20 cellular contexts compared by ENCODE assay signal in the genomic region with DNA sequence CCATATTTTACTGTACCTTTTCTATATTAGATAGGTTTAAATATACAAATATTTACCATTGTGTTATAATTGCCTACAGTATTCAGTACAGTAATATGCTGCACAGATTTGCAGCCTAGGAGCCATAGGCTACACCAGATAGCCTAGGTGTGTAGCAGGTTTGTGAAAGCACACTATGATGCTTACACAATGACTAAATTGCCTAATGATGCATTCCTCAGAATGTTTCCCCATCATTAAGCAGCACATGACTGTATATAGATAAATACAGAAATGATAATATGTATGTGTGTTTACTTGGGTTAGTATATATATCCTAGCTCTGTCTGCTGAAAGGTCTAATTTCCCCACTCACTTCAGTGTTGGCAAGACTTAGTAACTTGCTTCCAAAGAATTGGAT.
A peak's percentile ranks its signal among the peaks of the same experiment; 100 is the strongest.
DNase-seq lines count a peak whose midpoint lies in the region; ATAC-seq and TF ChIP-seq lines count a peak whose summit lies in the region.
"Had no signal": no experiment of that assay in that cellular context is flagged by ENCODE, and none has a peak within 500 bp of the region (broad histone marks: within the 10 kb centered on the region; RNA-seq: fewer than 3 reads in every experiment).

No MANE protein-coding gene starts in this region.

- no peak overlapping the region for H3K9ac ChIP-seq in mammary epithelial cell (ENCODE audit: insufficient read depth, low read length)
- H3K9ac ChIP-seq: BLaER1 treated with 17β-estradiol and CSF1 and Interleukin-3, amounts not matched to agents 10 nM and 100 nM had no signal

- intact Hi-C loops in MCF 10A (cut with micrococcal nuclease) (no loop called here), mammary epithelial cell (cut with micrococcal nuclease) (no loop called here), vagina (cut with DNase I) (no loop called here)

- H3K9me3 ChIP-seq in mammary epithelial cell (replicated peaks; ENCODE audit: insufficient read depth, low read length), result no peaks in the 10 kb centered on the region
- H3K9me3 ChIP-seq in vagina, result no peaks in the 10 kb centered on the region
- H3K9me3 ChIP-seq: A549, Caco-2 had no signal

- H3K27me3 ChIP-seq in mammary epithelial cell (ENCODE audit: insufficient read depth, low read length) (no peaks in the 10 kb centered on the region), vagina (no peaks in the 10 kb centered on the region)
- H3K27me3 ChIP-seq: BLaER1 treated with 17β-estradiol and CSF1 and Interleukin-3, amounts not matched to agents 10 nM and 100 nM had no signal

- CTCF ChIA-PET in MCF 10A (lab: Yijun Ruan, JAX) (interaction anchor here (0.5 kb wide), 1 partner anchor 678 kb away, joined by 3 read pairs; no protein-coding TSS in a partner anchor), mammary epithelial cell (lab: Charles Lee; ENCODE audit: low non-redundant PET) (no interaction called here)

- TF ChIP-seq CTCF in MCF 10A (IDR thresholded peaks at IDR 0.05; ENCODE audit: unreplicated experiment) (no peak), mammary epithelial cell (conservative IDR thresholded peaks at IDR 0.05 in 1 of 2, IDR thresholded peaks at IDR 0.05 in 1 of 2; ENCODE audit: extremely low read depth in 1 of 2, insufficient read depth in 1 of 2, low read depth in 1 of 2, low read length in 2 of 2) (no peak), epithelial cell of esophagus (IDR thresholded peaks at IDR 0.05; ENCODE audit: insufficient read depth, low read depth, low read length, missing control alignments) (no peak), type B pancreatic cell (conservative IDR thresholded peaks at IDR 0.05) (no peak), vagina (IDR thresholded peaks at IDR 0.05) (no peak)

- H3K27me3 Mint-ChIP-seq in MCF 10A (ENCODE audit: insufficient read depth, unreplicated experiment) (peaks cover 55% of the 10 kb centered on the region), type B pancreatic cell (peaks cover 2% of the 10 kb centered on the region)

- H2AFZ ChIP-seq in mammary epithelial cell (ENCODE audit: low read depth, low read length), result no peak overlapping the region

- H3K4me1 Mint-ChIP-seq in MCF 10A (ENCODE audit: insufficient read depth, unreplicated experiment) (no peaks in the 10 kb centered on the region), type B pancreatic cell (ENCODE audit: unreplicated experiment) (no peaks in the 10 kb centered on the region)

- H3K79me2 ChIP-seq in mammary epithelial cell (ENCODE audit: insufficient read depth, low read length), result no peaks in the 10 kb centered on the region

- no peak for ATAC-seq in HG02981 (IDR thresholded peaks at IDR 0.05; ENCODE audit: unreplicated experiment)
- ATAC-seq: A549; CD8-positive, alpha-beta T cell had no signal

- no peak overlapping the region for H3K4me3 Mint-ChIP-seq in MCF 10A (ENCODE audit: unreplicated experiment)
- H3K4me3 Mint-ChIP-seq in type B pancreatic cell, result no peak overlapping the region
- H3K4me3 Mint-ChIP-seq: B cell; CD4-positive, alpha-beta T cell; CD8-positive, alpha-beta T cell had no signal

- H3K4me2 ChIP-seq in mammary epithelial cell (ENCODE audit: insufficient read depth, low read depth, low read length), result no peak overlapping the region
- H3K4me2 ChIP-seq: A549; BLaER1 treated with 17β-estradiol and CSF1 and Interleukin-3, amounts not matched to agents 10 nM and 100 nM had no signal

- TF ChIP-seq POLR2A in vagina (IDR thresholded peaks at IDR 0.05), result no peak

- BruUV-seq in MCF 10A (replicated peaks; lab: Mats Ljungman, UMichigan) (no TSS peak), mammary epithelial cell (replicated peaks; lab: Mats Ljungman, UMichigan) (no TSS peak)

- POLR2A ChIA-PET in MCF 10A (lab: Yijun Ruan, JAX), result interaction anchor here (1.2 kb wide), 1 partner anchor 18 kb away, joined by 3 read pairs; no protein-coding TSS in a partner anchor

- H3K36me3 ChIP-seq in mammary epithelial cell (ENCODE audit: insufficient read depth, low read length), result no peaks in the 10 kb centered on the region
- no peaks in the 10 kb centered on the region for H3K36me3 ChIP-seq in vagina
- H3K36me3 ChIP-seq: BLaER1 treated with 17β-estradiol and CSF1 and Interleukin-3, amounts not matched to agents 10 nM and 100 nM had no signal

- no peaks in the 10 kb centered on the region for H3K4me1 ChIP-seq in mammary epithelial cell (ENCODE audit: insufficient read depth, low read length)
- no peaks in the 10 kb centered on the region for H3K4me1 ChIP-seq in vagina
- H3K4me1 ChIP-seq: A549; BLaER1 treated with 17β-estradiol and CSF1 and Interleukin-3, amounts not matched to agents 10 nM and 100 nM; Caco-2 had no signal

- dilution Hi-C loops in mammary epithelial cell (cut with HindIII; ENCODE audit: low sequenced_read_pairs), result no loop called here

- H3K27ac Mint-ChIP-seq in MCF 10A (ENCODE audit: low read depth, unreplicated experiment) (no peak overlapping the region), type B pancreatic cell (peak overlapping the region; percentile 57)
- H3K27ac Mint-ChIP-seq: B cell; CD4-positive, alpha-beta T cell; CD8-positive, alpha-beta T cell had no signal

- H3K27ac ChIP-seq in mammary epithelial cell (ENCODE audit: insufficient read depth, low read depth, low read length) (no peak overlapping the region), vagina (no peak overlapping the region)
- H3K27ac ChIP-seq: 22Rv1; A549; BLaER1 treated with 17β-estradiol and CSF1 and Interleukin-3, amounts not matched to agents 10 nM and 100 nM; C4-2B had no signal

- H3K9me3 Mint-ChIP-seq in MCF 10A (ENCODE audit: unreplicated experiment) (peaks cover 6% of the 10 kb centered on the region), type B pancreatic cell (no peaks in the 10 kb centered on the region)
- H3K9me3 Mint-ChIP-seq: CD4-positive, alpha-beta T cell had no signal

- DNase-seq in MCF 10A (ENCODE audit: unreplicated experiment), result peak; percentile 8
- DNase-seq in mammary epithelial cell, result no peak
- DNase-seq in amniotic epithelial cell (ENCODE audit: low read depth), result peak; percentile 44
- peak; percentile 76 for DNase-seq in epithelial cell of esophagus (ENCODE audit: low read depth)
- DNase-seq in type B pancreatic cell (ENCODE audit: extremely low spot score, unreplicated experiment), result no peak
- no peak for DNase-seq in HCEC 1CT
- no peak for DNase-seq in vagina (ENCODE audit: extremely low spot score in 2 of 2)
- DNase-seq: AML-193; Caco-2; Calu3; CD4-positive, alpha-beta T cell; CD8-positive, alpha-beta T cell; DMS79 treated with DMSO at 0.1 percent for 48 hours; GF-D8 had no signal

- in situ Hi-C loops in mammary epithelial cell (cut with MboI; ENCODE audit: low sequenced_read_pairs in 2 of 2), result no loop called here

- no peaks in the 10 kb centered on the region for H3K36me3 Mint-ChIP-seq in MCF 10A (ENCODE audit: insufficient read depth, unreplicated experiment)
- H3K36me3 Mint-ChIP-seq in type B pancreatic cell, result no peaks in the 10 kb centered on the region
- H3K36me3 Mint-ChIP-seq: CD8-positive, alpha-beta T cell had no signal

- H3K4me3 ChIP-seq in mammary epithelial cell (replicated peaks in 1 of 3; ENCODE audit: insufficient read depth in 1 of 3, low read depth in 2 of 3, low read length in 3 of 3) (no peak overlapping the region), epithelial cell of esophagus (ENCODE audit: low read length) (no peak overlapping the region), vagina (no peak overlapping the region)
- H3K4me3 ChIP-seq: A549; BLaER1 treated with 17β-estradiol and CSF1 and Interleukin-3, amounts not matched to agents 10 nM and 100 nM had no signal

- H4K20me1 ChIP-seq in mammary epithelial cell (ENCODE audit: insufficient read depth, low read length), result no peaks in the 10 kb centered on the region
- H4K20me1 ChIP-seq: BLaER1 treated with 17β-estradiol and CSF1 and Interleukin-3, amounts not matched to agents 10 nM and 100 nM had no signal

Comparison
In these comparisons a context has a peak if more than half of its experiments do, and no peak if none do; other contexts are left out.
1. DNase-seq: peak in MCF 10A (single experiment), amniotic epithelial cell (single experiment) and epithelial cell of esophagus (single experiment); none in mammary epithelial cell (single experiment), type B pancreatic cell (single experiment), HCEC 1CT (single experiment) and vagina (0 of 2).